Comparison of ENCODE assay signal across 1 cellular context in genomic region chr14:74650927-74651686, GRCh38.
TF ChIP-seq lines count a peak whose summit lies in the region.

No MANE protein-coding gene starts in this region.

TF ChIP-seq in IMR-90, 13 proteins besides CTCF, POLR2A, EP300 and RAD21:
- TF ChIP-seq MAFK (IDR thresholded peaks at IDR 0.05; ENCODE audit: low read depth, low read length) (no peak), USF2 (IDR thresholded peaks at IDR 0.05; ENCODE audit: low read depth, low read length) (no peak), RFX5 (IDR thresholded peaks at IDR 0.05; ENCODE audit: low read depth, low read length) (no peak), RCOR1 (IDR thresholded peaks at IDR 0.05; ENCODE audit: insufficient replicate concordance, low read length) (no peak), NFE2L2 (IDR thresholded peaks at IDR 0.05; ENCODE audit: low read depth, low read length) (no peak), ELK1 (IDR thresholded peaks at IDR 0.05; ENCODE audit: borderline replicate concordance, low read depth, low read length) (no peak), CEBPB (IDR thresholded peaks at IDR 0.05; ENCODE audit: low read depth, low read length) (no peak), FOS (IDR thresholded peaks at IDR 0.05; ENCODE audit: low read depth, low read length) (no peak), MXI1 (IDR thresholded peaks at IDR 0.05; ENCODE audit: borderline replicate concordance, low read depth, low read length) (no peak), BHLHE40 (IDR thresholded peaks at IDR 0.05; ENCODE audit: low read depth, low read length) (no peak)
